ENCODE assay signal across 8 cellular contexts in genomic region chr7:128531105-128531954, GRCh38. TPM values are rescaled to one million over a fixed set of nuclear protein-coding genes. Genes with fewer than 3 reads are reported as not detected.
DNase-seq lines count a peak whose midpoint lies in the region; ATAC-seq and TF ChIP-seq lines count a peak whose summit lies in the region.
"Not testable (repeated sequence)": the region's sequence is repeated elsewhere in the genome, so short reads cannot be mapped to it uniquely, and the experiment has no call there.

No MANE protein-coding gene starts in this region.

- not testable (repeated sequence) for H3K27me3 ChIP-seq in right atrium auricular region; psoas muscle (ENCODE audit: insufficient read depth in 3 of 3, low read length in 2 of 3); upper lobe of right lung

- H3K27ac ChIP-seq in right atrium auricular region = peak overlapping the region; percentile 96 to 98
- peak overlapping the region; percentile 95 for H3K27ac ChIP-seq in psoas muscle
- peak overlapping the region; percentile 95 for H3K27ac ChIP-seq in upper lobe of right lung

- not testable (repeated sequence) for H3K9me3 ChIP-seq in T-helper 17 cell (ENCODE audit: control insufficient read depth, low read length, poor library complexity, severe bottlenecking); right atrium auricular region; psoas muscle; upper lobe of right lung

- in situ Hi-C loops in GM13977 (cut with MboI; ENCODE audit: low pct_unique_long_range_greater_than_20kb, low sequenced_read_pairs, unreplicated experiment) = not testable (repeated sequence)

- not testable (repeated sequence) for TF ChIP-seq CTCF in GM13977 (IDR thresholded peaks at IDR 0.05; ENCODE audit: extremely low read depth, insufficient read depth, missing control alignments); right atrium auricular region (IDR thresholded peaks at IDR 0.05); psoas muscle (IDR thresholded peaks at IDR 0.05); upper lobe of right lung (IDR thresholded peaks at IDR 0.05)

- H3K4me1 ChIP-seq in right atrium auricular region = peaks cover 0 to 14% of the 10 kb centered on the region in 2 donors
- H3K4me1 ChIP-seq in psoas muscle = peaks cover 29% of the 10 kb centered on the region
- H3K4me1 ChIP-seq in upper lobe of right lung = peaks cover 20% of the 10 kb centered on the region

- peaks cover 21% of the 10 kb centered on the region for H3K4me1 Mint-ChIP-seq in T-helper 17 cell

- not testable (repeated sequence) for H3K36me3 ChIP-seq in right atrium auricular region
- H3K36me3 ChIP-seq in psoas muscle (ENCODE audit: insufficient read depth in 1 of 2, low read depth in 1 of 2) (peaks cover 0 to 25% of the 10 kb centered on the region in 2 donors), upper lobe of right lung (peaks cover 19% of the 10 kb centered on the region)

- H3K4me3 ChIP-seq in right atrium auricular region (peak overlapping the region; percentile 77 to 88), psoas muscle (peak overlapping the region; percentile 83), upper lobe of right lung (peak overlapping the region; percentile 73)

- H3K27ac Mint-ChIP-seq in T-helper 17 cell = not testable (repeated sequence)

- H3K4me3 Mint-ChIP-seq in T-helper 17 cell = peak overlapping the region; percentile 89

- 0 to 1% (median 0%) methylated on average over 34 to 91 of the region's 92 CpGs for WGBS in psoas muscle, 3 donors

- peak; percentile 97 for DNase-seq in GM13977 (ENCODE audit: low spot score)
- peak; percentile 72 for DNase-seq in NCI-H146 treated with DMSO at 0.1 percent for 48 hours (lab: John Stamatoyannopoulos, UW; ENCODE audit: unreplicated experiment)
- DNase-seq in T-helper 17 cell = peak; percentile 57 to 75 (median 60)
- DNase-seq in amygdala (lab: John Stamatoyannopoulos, UW) = peak in 53 of 56 donors; percentile 28 to 92 (median 73)
- DNase-seq in right atrium auricular region (ENCODE audit: low spot score) = peak; percentile 87
- DNase-seq in psoas muscle = peak; percentile 90 to 93
- DNase-seq in upper lobe of right lung = peak; percentile 94

- H3K36me3 Mint-ChIP-seq in T-helper 17 cell (ENCODE audit: low read depth) = not testable (repeated sequence)

- ATAC-seq in HG02885 (IDR thresholded peaks at IDR 0.05; ENCODE audit: poor library complexity, unreplicated experiment) (peak; percentile 77), T-helper 17 cell (peak; percentile 80), psoas muscle (peak; percentile 85 to 92 (median 88)), upper lobe of right lung (peak; percentile 96)

- H3K27me3 Mint-ChIP-seq in T-helper 17 cell = not testable (repeated sequence)

- intact Hi-C loops in psoas muscle (cut with DNase I) = loop anchor here in 1 of 2 donors (10.0 kb wide), 1 partner anchor 57 kb away; the partner anchor contains the start of gene METTL2B
- intact Hi-C loops in upper lobe of right lung (cut with DNase I) = not testable (repeated sequence)

RNA-seq across cellular contexts. Expression of gene METTL2B, which starts 54.8 kb away (rescaled TPM):
- total RNA-seq in T-helper 17 cell (10 to 100 TPM; 15.8 to 19.9 TPM), right atrium auricular region (10 to 100 TPM; 13.3 to 14.4 TPM), psoas muscle (10 to 100 TPM; 18.1 to 29.2 (median 21.8) TPM), upper lobe of right lung (22.1 TPM)
- polyA plus RNA-seq in psoas muscle = 10 to 100 TPM; 11.8 to 26.0 (median 24.2) TPM

Comparison
In these comparisons a context has a peak if more than half of its experiments do, and no peak if none do; other contexts are left out.
1. Peak in every context shown above with its lines: DNase-seq, ATAC-seq, H3K4me3 ChIP-seq and H3K27ac ChIP-seq.